In the genomic region with DNA sequence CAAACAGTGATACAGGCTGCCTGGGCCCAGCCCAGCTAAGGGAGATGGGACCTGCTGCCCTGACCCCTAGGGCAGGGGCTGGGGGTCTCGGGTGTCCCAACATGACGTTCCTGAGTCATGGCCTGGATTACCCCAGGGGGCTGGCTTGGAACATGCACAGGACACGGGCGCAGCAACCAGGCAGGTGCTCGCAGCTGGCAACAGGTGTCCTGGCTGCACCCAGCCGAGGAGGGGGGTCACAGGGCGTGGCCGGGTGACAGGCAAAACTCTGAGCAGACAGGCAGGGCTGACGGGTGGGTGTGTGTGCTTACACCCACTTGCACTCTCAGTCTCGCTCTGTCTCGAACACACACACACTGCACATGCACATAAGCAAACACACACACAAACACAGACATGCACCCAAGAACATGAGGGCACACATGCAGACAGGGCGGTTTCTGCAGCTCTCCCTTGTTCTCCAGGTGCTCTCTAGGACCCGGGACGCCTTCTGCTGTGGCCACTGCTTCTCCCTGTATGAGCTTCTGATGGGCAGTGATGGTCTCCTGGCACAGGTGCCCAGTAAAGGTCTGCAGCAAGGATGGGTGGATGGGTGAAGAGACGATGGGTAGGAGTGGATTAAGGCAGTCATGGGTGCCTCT, we compare ENCODE assay signal across 14 cellular contexts. TPM values are rescaled to one million over a fixed set of nuclear protein-coding genes. Genes with fewer than 3 reads are reported as not detected.
DNase-seq lines count a peak whose midpoint lies in the region; ATAC-seq and TF ChIP-seq lines count a peak whose summit lies in the region.
"Had no signal": no experiment of that assay in that cellular context is flagged by ENCODE, and none has a peak within 500 bp of the region (broad histone marks: within the 10 kb centered on the region; RNA-seq: fewer than 3 reads in every experiment).

No MANE protein-coding gene starts in this region.

- H3K36me3 ChIP-seq in HEK293 (ENCODE audit: control insufficient read depth in 2 of 2, insufficient read depth in 1 of 2, low read length in 2 of 2) = no peaks in the 10 kb centered on the region
- H3K36me3 ChIP-seq in naive thymus-derived CD4-positive, alpha-beta T cell (ENCODE audit: control insufficient read depth in 2 of 3, insufficient read depth in 3 of 3, low read length in 3 of 3) = no peaks in the 10 kb centered on the region
- H3K36me3 ChIP-seq: tibial nerve had no signal

- no peaks in the 10 kb centered on the region for H3K4me1 ChIP-seq in HEK293 (ENCODE audit: control insufficient read depth, insufficient read depth, low read length)
- peaks cover 0 to 6% of the 10 kb centered on the region in 2 donors for H3K4me1 ChIP-seq in naive thymus-derived CD4-positive, alpha-beta T cell (ENCODE audit: control insufficient read depth in 2 of 2, insufficient read depth in 2 of 2, low read length in 2 of 2)

- POLR2A ChIA-PET in HEK293 (lab: Yijun Ruan, JAX) = interaction anchor here (0.5 kb wide), 1 partner anchor 338 kb away, joined by 3 read pairs; no protein-coding TSS in a partner anchor
- POLR2A ChIA-PET in naive thymus-derived CD4-positive, alpha-beta T cell (lab: Charles Lee) = no interaction called here

- H3K9me3 Mint-ChIP-seq in osteocyte (ENCODE audit: unreplicated experiment) = no peaks in the 10 kb centered on the region
- H3K9me3 Mint-ChIP-seq in naive thymus-derived CD4-positive, alpha-beta T cell = no peaks in the 10 kb centered on the region
- H3K9me3 Mint-ChIP-seq: nephron progenitor cell had no signal

- no peaks in the 10 kb centered on the region for H3K36me3 Mint-ChIP-seq in osteocyte (ENCODE audit: unreplicated experiment)
- no peaks in the 10 kb centered on the region for H3K36me3 Mint-ChIP-seq in naive thymus-derived CD4-positive, alpha-beta T cell

- peak; percentile 64 for DNase-seq in osteocyte (ENCODE audit: extremely low spot score, unreplicated experiment)
- DNase-seq in naive thymus-derived CD4-positive, alpha-beta T cell = no peak
- DNase-seq in stimulated activated CD4-positive, alpha-beta T cell treated with anti-CD3 and anti-CD28 coated beads, Interleukin-2, amount 100 ng/mL, for 24 hours = no peak
- DNase-seq: activated naive CD4-positive, alpha-beta T cell treated with Interleukin-2 at 50 U/mL for 16 hours; AML-193; NCI-H226; nephron progenitor cell had no signal

- ATAC-seq in HG02610 (IDR thresholded peaks at IDR 0.05; ENCODE audit: unreplicated experiment) = no peak
- ATAC-seq in naive thymus-derived CD4-positive, alpha-beta T cell = no peak
- ATAC-seq in HG03457 (IDR thresholded peaks at IDR 0.05; ENCODE audit: unreplicated experiment) = no peak
- ATAC-seq: HepG2 had no signal

- H3K4me1 Mint-ChIP-seq in osteocyte (ENCODE audit: unreplicated experiment) = peaks cover 16% of the 10 kb centered on the region
- peaks cover 3 to 9% (median 6%) of the 10 kb centered on the region in 7 donors for H3K4me1 Mint-ChIP-seq in naive thymus-derived CD4-positive, alpha-beta T cell

- H3K27me3 ChIP-seq in naive thymus-derived CD4-positive, alpha-beta T cell (ENCODE audit: control insufficient read depth in 2 of 2, insufficient read depth in 2 of 2, low read length in 2 of 2) = no peaks in the 10 kb centered on the region
- H3K27me3 ChIP-seq: tibial nerve had no signal

- no peak overlapping the region for H3K27ac Mint-ChIP-seq in osteocyte (ENCODE audit: unreplicated experiment)
- no peak overlapping the region for H3K27ac Mint-ChIP-seq in naive thymus-derived CD4-positive, alpha-beta T cell
- H3K27ac Mint-ChIP-seq: nephron progenitor cell had no signal

- H3K9me3 ChIP-seq in HEK293 (ENCODE audit: control insufficient read depth, insufficient read depth, low read depth, low read length) = no peaks in the 10 kb centered on the region
- no peaks in the 10 kb centered on the region for H3K9me3 ChIP-seq in naive thymus-derived CD4-positive, alpha-beta T cell (ENCODE audit: control insufficient read depth in 2 of 3, low read length in 3 of 3)
- H3K9me3 ChIP-seq: tibial nerve had no signal

- no peak overlapping the region for H3K4me3 ChIP-seq in HEK293 (ENCODE audit: low read depth, low read length)
- H3K4me3 ChIP-seq in naive thymus-derived CD4-positive, alpha-beta T cell (ENCODE audit: low read length) = no peak overlapping the region
- H3K4me3 ChIP-seq: tibial nerve had no signal

- peak overlapping the region; percentile 33 for H3K27ac ChIP-seq in 22Rv1
- no peak overlapping the region for H3K27ac ChIP-seq in HEK293 (ENCODE audit: extremely low read depth, low read depth, low read length)
- H3K27ac ChIP-seq in VCaP = peak overlapping the region; percentile 81
- no peak overlapping the region for H3K27ac ChIP-seq in naive thymus-derived CD4-positive, alpha-beta T cell (ENCODE audit: low read depth, low read length)
- H3K27ac ChIP-seq: tibial nerve had no signal

- H3K4me3 Mint-ChIP-seq in osteocyte (ENCODE audit: unreplicated experiment) = no peak overlapping the region
- no peak overlapping the region for H3K4me3 Mint-ChIP-seq in naive thymus-derived CD4-positive, alpha-beta T cell
- H3K4me3 Mint-ChIP-seq: nephron progenitor cell had no signal

- CTCF ChIA-PET in HEK293 (lab: Yijun Ruan, JAX) = interaction anchor here (0.6 to 1.7 kb wide), 3 partner anchors 10 to 176 kb away, joined by 3 to 8 read pairs (median 3); no protein-coding TSS in a partner anchor
- CTCF ChIA-PET in naive thymus-derived CD4-positive, alpha-beta T cell (lab: Charles Lee) = no interaction called here

- H3K27me3 Mint-ChIP-seq in osteocyte (ENCODE audit: unreplicated experiment) = no peaks in the 10 kb centered on the region
- peaks cover 0 to 20% (median 5%) of the 10 kb centered on the region in 5 donors for H3K27me3 Mint-ChIP-seq in naive thymus-derived CD4-positive, alpha-beta T cell

- intact Hi-C loops in naive thymus-derived CD4-positive, alpha-beta T cell (cut with micrococcal nuclease) = loop anchor here (5.0 to 10.0 kb wide), 3 partner anchors 103 to 625 kb away; partner anchors contain the start of gene GRHL1 (in 1 of the 2)

- no peak for TF ChIP-seq CTCF in 22Rv1 (IDR thresholded peaks at IDR 0.05)
- TF ChIP-seq CTCF in HEK293 (tag by site-specific recombination; IDR thresholded peaks at IDR 0.05) = no peak
- no peak for TF ChIP-seq CTCF in VCaP (conservative IDR thresholded peaks at IDR 0.05)
- TF ChIP-seq CTCF in osteocyte (IDR thresholded peaks at IDR 0.05) = no peak

TF ChIP-seq in HEK293, 187 proteins besides CTCF, POLR2A, EP300 and RAD21:
- TF ChIP-seq ZNF529 (tag by site-specific recombination; IDR thresholded peaks at IDR 0.05; ENCODE audit: insufficient replicate concordance) = no peak
- no peak for TF ChIP-seq ZXDB (tag by site-specific recombination; IDR thresholded peaks at IDR 0.05)
- TF ChIP-seq ZFHX2 (tag by site-specific recombination; conservative IDR thresholded peaks at IDR 0.05) = peak; percentile 52; the same call in 1 of the 2 replicates
- TF ChIP-seq ZNF175 (tag by site-specific recombination; IDR thresholded peaks at IDR 0.05) = no peak
- TF ChIP-seq ZNF629 (tag by site-specific recombination; IDR thresholded peaks at IDR 0.05) = no peak
- TF ChIP-seq ZBTB11 (tag by site-specific recombination; conservative IDR thresholded peaks at IDR 0.05; ENCODE audit: low read depth) = no peak
- TF ChIP-seq ZNF670 (tag by site-specific recombination; IDR thresholded peaks at IDR 0.05; ENCODE audit: low read depth) = no peak
- no peak for TF ChIP-seq GLIS1 (tag by site-specific recombination; IDR thresholded peaks at IDR 0.05)
- TF ChIP-seq SETDB1 (IDR thresholded peaks at IDR 0.05; ENCODE audit: insufficient read length, low read length) = no peak
- TF ChIP-seq EGR2 (tag by site-specific recombination; IDR thresholded peaks at IDR 0.05; ENCODE audit: low read depth) = 0 out of 2 replicates have a peak, but pooled peaks have one; percentile 9
- peak; percentile 82 for TF ChIP-seq SCRT1 (tag by site-specific recombination; IDR thresholded peaks at IDR 0.05; ENCODE audit: borderline replicate concordance)
- no peak for TF ChIP-seq ZNF549 (tag by site-specific recombination; IDR thresholded peaks at IDR 0.05)
- peak; percentile 97 for TF ChIP-seq SCRT2 (tag by site-specific recombination; IDR thresholded peaks at IDR 0.05)
- TF ChIP-seq ZNF146 (tag by site-specific recombination; IDR thresholded peaks at IDR 0.05) = no peak

RNA-seq across cellular contexts. Expression of gene TAF1B, which starts 33.7 kb away (rescaled TPM):
- 23.0 and 25.9 TPM in 2 replicates for total RNA-seq in osteocyte
- 10 to 100 TPM in 4 of 5 experiments, 1 to 10 TPM in 1; 9.2 to 28.2 (median 20.9) TPM for total RNA-seq in naive thymus-derived CD4-positive, alpha-beta T cell
- 1 to 10 TPM; 7.2 to 8.6 TPM for polyA plus RNA-seq in naive thymus-derived CD4-positive, alpha-beta T cell

Comparison
In these comparisons a context has a peak if more than half of its experiments do, and no peak if none do; other contexts are left out.
1. H3K27ac ChIP-seq: peak in 22Rv1 (single experiment) and VCaP (single experiment); none in HEK293 (single experiment) and naive thymus-derived CD4-positive, alpha-beta T cell (single experiment).